7 cellular contexts compared by ENCODE assay signal in the genomic region with DNA sequence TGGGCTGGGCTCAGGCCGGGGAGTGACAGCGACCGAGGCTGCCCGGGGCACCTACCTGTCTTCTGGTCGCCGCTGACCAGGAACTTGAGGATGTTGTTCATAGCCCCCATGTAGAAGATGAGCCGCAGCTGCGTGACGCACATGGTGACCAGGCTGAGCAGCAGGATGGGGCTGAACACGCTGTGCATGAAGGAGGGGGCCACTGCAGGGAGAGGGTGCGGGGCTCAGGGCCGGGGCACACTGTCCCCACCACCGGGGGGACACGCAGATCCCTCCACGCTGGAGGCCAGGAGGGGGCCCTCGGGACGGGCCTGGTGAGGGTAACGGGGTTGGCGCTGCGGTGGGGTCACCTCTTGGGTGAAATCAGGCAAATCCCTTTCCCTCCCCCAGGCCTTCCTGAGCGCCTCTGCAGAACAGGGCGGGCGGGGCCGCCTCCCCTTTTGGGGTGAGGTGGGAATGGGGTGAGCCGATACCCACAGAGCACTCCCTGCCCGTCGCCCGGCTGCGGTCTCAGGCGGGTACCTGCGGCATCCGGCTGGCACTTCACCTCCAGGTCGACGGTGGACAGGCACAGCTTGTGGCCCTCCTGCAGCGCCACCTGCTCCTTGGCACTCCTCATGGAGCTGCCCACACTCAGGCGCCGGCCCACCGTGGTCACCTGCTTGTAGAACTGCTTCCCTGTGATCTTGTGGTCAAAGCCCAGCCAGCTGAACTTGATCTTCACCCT. TPM values are rescaled to one million over a fixed set of nuclear protein-coding genes. Genes with fewer than 3 reads are reported as not detected.
DNase-seq lines count a peak whose midpoint lies in the region; ATAC-seq, FAIRE-seq and TF ChIP-seq lines count a peak whose summit lies in the region.
"Had no signal": no experiment of that assay in that cellular context is flagged by ENCODE, and none has a peak within 500 bp of the region (broad histone marks: within the 10 kb centered on the region; RNA-seq: fewer than 3 reads in every experiment).

No MANE protein-coding gene starts in this region.

- H2BK12ac ChIP-seq in H1 (ENCODE audit: low read depth, low read length), result no peak overlapping the region

- H4K20me1 ChIP-seq in HCT116 (ENCODE audit: insufficient read depth) (no peaks in the 10 kb centered on the region), H1 (replicated peaks in 1 of 2; ENCODE audit: control insufficient read depth in 1 of 2, insufficient read depth in 2 of 2, low read length in 2 of 2) (no peaks in the 10 kb centered on the region), neural progenitor cell (ENCODE audit: low read depth) (no peaks in the 10 kb centered on the region)

- H2BK5ac ChIP-seq in H1 (ENCODE audit: low read depth, low read length), result 0 out of 2 replicates have a peak overlapping the region, but pooled peaks have one; percentile 22

- TF ChIP-seq POLR2A in HCT116 (IDR thresholded peaks at IDR 0.05; ENCODE audit: borderline replicate concordance, extremely low read depth, insufficient read depth, insufficient read length) (no peak), H1 (IDR thresholded peaks at IDR 0.05; ENCODE audit: control extremely low read depth in 1 of 2, low read depth in 2 of 2, low read length in 2 of 2) (no peak), suprapubic skin (IDR thresholded peaks at IDR 0.05) (no peak)

- no peak overlapping the region for H3K18ac ChIP-seq in H1 (ENCODE audit: extremely low read depth, low read length)

- no peak for TF ChIP-seq EP300 in H1 (IDR thresholded peaks at IDR 0.05; ENCODE audit: borderline replicate concordance in 1 of 2, low read depth in 2 of 2, low read length in 2 of 2)
- no peak for TF ChIP-seq EP300 in suprapubic skin (IDR thresholded peaks at IDR 0.05)

- CTCF ChIA-PET in HCT116 (lab: Charles Lee), result interaction anchor here (1.3 to 1.7 kb wide), 2 partner anchors 17 to 57 kb away, joined by 3 to 8 read pairs; no protein-coding TSS in a partner anchor
- CTCF ChIA-PET in H1 (lab: Charles Lee; ENCODE audit: partially characterized antibody), result interaction anchor here (0.9 to 1.9 kb wide), 5 partner anchors 14 to 46 kb away, joined by 3 to 7 read pairs (median 3); no protein-coding TSS in a partner anchor

- no peak overlapping the region for H3K27ac Mint-ChIP-seq in neural progenitor cell
- H3K27ac Mint-ChIP-seq: CD4-positive, alpha-beta memory T cell had no signal

- no peaks in the 10 kb centered on the region for H3K9me3 ChIP-seq in HCT116 (ENCODE audit: control insufficient read depth in 1 of 2, insufficient read depth in 1 of 2, low read depth in 1 of 2, low read length in 2 of 2)
- H3K9me3 ChIP-seq in H1 (ENCODE audit: insufficient read depth in 2 of 2, low read depth in 1 of 2, low read length in 1 of 2), result no peaks in the 10 kb centered on the region
- H3K9me3 ChIP-seq in neural progenitor cell (ENCODE audit: low read depth), result no peaks in the 10 kb centered on the region
- H3K9me3 ChIP-seq in suprapubic skin, result no peaks in the 10 kb centered on the region

- no peak overlapping the region for H2BK15ac ChIP-seq in H1 (ENCODE audit: low read length)

- BruUV-seq in HCT116 (replicated peaks; lab: Mats Ljungman, UMichigan), result no TSS peak

- RAD21 ChIA-PET in HCT116 (lab: Charles Lee; ENCODE audit: low non-redundant PET in 1 of 2, low total read pairs in 2 of 2, uncharacterized antibody in 2 of 2, unreplicated experiment in 2 of 2), result interaction anchor here in 1 of 2 experiments (1.0 kb wide), 1 partner anchor 39 kb away, joined by 3 read pairs; no protein-coding TSS in a partner anchor

- H3K27ac ChIP-seq in HCT116 (ENCODE audit: low read depth, low read length), result peak overlapping the region; percentile 59; the same call in 1 of the 2 replicates
- no peak overlapping the region for H3K27ac ChIP-seq in H1 (ENCODE audit: low read depth, low read length)
- H3K27ac ChIP-seq in skin epidermis, result peak overlapping the region in 11 of 21 experiments; percentile 32 to 75 (median 62)
- no peak overlapping the region for H3K27ac ChIP-seq in neural progenitor cell
- H3K27ac ChIP-seq in suprapubic skin, result no peak overlapping the region

- H3K23ac ChIP-seq in H1 (ENCODE audit: insufficient read length), result no peak overlapping the region

- no peaks in the 10 kb centered on the region for H3F3A ChIP-seq in neural progenitor cell (ENCODE audit: low read depth)

- no peaks in the 10 kb centered on the region for H3K9me3 Mint-ChIP-seq in neural progenitor cell
- H3K9me3 Mint-ChIP-seq: CD4-positive, alpha-beta memory T cell had no signal

- TF ChIP-seq CTCF in HCT116 (IDR thresholded peaks at IDR 0.05 in 2 of 3, conservative IDR thresholded peaks at IDR 0.05 in 1 of 3; ENCODE audit: borderline replicate concordance in 1 of 3, insufficient read depth in 1 of 3, low read depth in 2 of 3, low read length in 2 of 3) (no peak), H1 (IDR thresholded peaks at IDR 0.05; ENCODE audit: control extremely low read depth in 1 of 3, insufficient read depth in 1 of 3, low read depth in 1 of 3, low read length in 3 of 3) (no peak), neural progenitor cell (IDR thresholded peaks at IDR 0.05) (no peak), suprapubic skin (IDR thresholded peaks at IDR 0.05) (no peak)

- peak overlapping the region; percentile 71 for H3K4me2 ChIP-seq in HCT116 (ENCODE audit: low read length)
- H3K4me2 ChIP-seq in H1 (ENCODE audit: insufficient read depth in 1 of 2, low read depth in 2 of 2, low read length in 2 of 2), result no peak overlapping the region
- H3K4me2 ChIP-seq in neural progenitor cell, result no peak overlapping the region

- no peak for FAIRE-seq in H1 (lab: Jason Lieb, UNC)

- peaks cover 22% of the 10 kb centered on the region for H3K4me1 Mint-ChIP-seq in neural progenitor cell
- H3K4me1 Mint-ChIP-seq: CD4-positive, alpha-beta memory T cell had no signal

- H3K14ac ChIP-seq in H1 (ENCODE audit: insufficient read length), result no peak overlapping the region

- H3K36me3 Mint-ChIP-seq in neural progenitor cell, result peaks cover 4% of the 10 kb centered on the region
- H3K36me3 Mint-ChIP-seq: CD4-positive, alpha-beta memory T cell had no signal

- H3K9me2 ChIP-seq in HCT116 (ENCODE audit: insufficient read depth), result no peaks in the 10 kb centered on the region

- ATAC-seq in HCT116, result no peak

- H3K79me1 ChIP-seq in H1 (ENCODE audit: low read depth, low read length), result no peaks in the 10 kb centered on the region

- no peak overlapping the region for H3K4me3 Mint-ChIP-seq in neural progenitor cell
- H3K4me3 Mint-ChIP-seq: CD4-positive, alpha-beta memory T cell had no signal

- H3K4me1 ChIP-seq in HCT116 (ENCODE audit: control insufficient read depth in 1 of 2, insufficient read depth in 2 of 2, low read length in 2 of 2) (peaks cover 37 to 45% of the 10 kb centered on the region in 2 experiments), H1 (replicated peaks in 1 of 4; ENCODE audit: control insufficient read depth in 3 of 4, insufficient read depth in 4 of 4, low read length in 3 of 4) (peaks cover 0 to 9% (median 6%) of the 10 kb centered on the region in 4 experiments; a peak in 6 of 7 replicates), neural progenitor cell (peaks cover 1% of the 10 kb centered on the region), suprapubic skin (peaks cover 20% of the 10 kb centered on the region)

- no peak overlapping the region for H4K91ac ChIP-seq in H1 (replicated peaks; ENCODE audit: insufficient read length, low read length)

- no peak overlapping the region for H2AK5ac ChIP-seq in H1 (ENCODE audit: low read depth, low read length)

- no peak overlapping the region for H2BK120ac ChIP-seq in H1 (replicated peaks; ENCODE audit: low read depth, low read length)

- H3K4me3 ChIP-seq in HCT116 (replicated peaks in 1 of 2; ENCODE audit: low read depth in 1 of 2, low read length in 2 of 2) (no peak overlapping the region), H1 (ENCODE audit: extremely low read depth in 1 of 4, insufficient read depth in 2 of 4, low read depth in 3 of 4, low read length in 4 of 4) (no peak overlapping the region), skin epidermis (no peak overlapping the region), neural progenitor cell (no peak overlapping the region), suprapubic skin (no peak overlapping the region)

- H3K56ac ChIP-seq in H1 (replicated peaks; ENCODE audit: insufficient read length, low read depth, low read length), result no peak overlapping the region

- TF ChIP-seq RAD21 in HCT116 (IDR thresholded peaks at IDR 0.05; ENCODE audit: low read depth), result no peak
- no peak for TF ChIP-seq RAD21 in H1 (IDR thresholded peaks at IDR 0.05 in 1 of 2, conservative IDR thresholded peaks at IDR 0.05 in 1 of 2; ENCODE audit: low read depth in 2 of 2, low read length in 2 of 2)

- H2AFZ ChIP-seq in HCT116 (ENCODE audit: low read depth, low read length, poor library complexity, severe bottlenecking), result no peak overlapping the region
- H2AFZ ChIP-seq in H1 (ENCODE audit: low read length), result no peak overlapping the region
- no peak overlapping the region for H2AFZ ChIP-seq in neural progenitor cell (replicated peaks)

- H3K9ac ChIP-seq in HCT116 (ENCODE audit: low read length) (no peak overlapping the region), H1 (replicated peaks in 1 of 4; ENCODE audit: extremely low read depth in 1 of 4, low read depth in 3 of 4, low read length in 3 of 4) (no peak overlapping the region), neural progenitor cell (no peak overlapping the region)

- no peaks in the 10 kb centered on the region for H3K23me2 ChIP-seq in H1 (ENCODE audit: low read depth, low read length)

- H3K79me2 ChIP-seq in HCT116 (ENCODE audit: insufficient read depth, low read length), result no peaks in the 10 kb centered on the region
- H3K79me2 ChIP-seq in H1 (ENCODE audit: control insufficient read depth in 1 of 2, insufficient read depth in 2 of 2, low read length in 2 of 2), result no peaks in the 10 kb centered on the region
- no peaks in the 10 kb centered on the region for H3K79me2 ChIP-seq in neural progenitor cell (ENCODE audit: low read depth)

- H3K27me3 ChIP-seq in HCT116 (ENCODE audit: insufficient read depth, low read length) (no peaks in the 10 kb centered on the region), H1 (replicated peaks in 1 of 4; ENCODE audit: control insufficient read depth in 3 of 4, extremely low read depth in 1 of 4, insufficient read depth in 3 of 4, low read length in 3 of 4) (no peaks in the 10 kb centered on the region), neural progenitor cell (no peaks in the 10 kb centered on the region), suprapubic skin (no peaks in the 10 kb centered on the region)

- no peak for DNase-seq in HCT116 (ENCODE audit: low read depth, low spot score)
- no peak for DNase-seq in H1 (ENCODE audit: low read depth in 1 of 2, low spot score in 2 of 2)
- DNase-seq in NCI-H510A (lab: John Stamatoyannopoulos, UW), result no peak
- no peak for DNase-seq in neural progenitor cell (ENCODE audit: low spot score)
- no peak for DNase-seq in suprapubic skin (ENCODE audit: low spot score in 2 of 2)
- DNase-seq: CD4-positive, alpha-beta memory T cell had no signal

- intact Hi-C loops in HCT116 (cut with micrococcal nuclease), result no loop called here

- H3K27me3 Mint-ChIP-seq in neural progenitor cell (ENCODE audit: insufficient read depth, low read depth), result no peaks in the 10 kb centered on the region
- H3K27me3 Mint-ChIP-seq: CD4-positive, alpha-beta memory T cell had no signal

- no peaks in the 10 kb centered on the region for H3K36me3 ChIP-seq in HCT116 (ENCODE audit: control insufficient read depth in 1 of 2, insufficient read depth in 2 of 2, low read length in 2 of 2)
- no peaks in the 10 kb centered on the region for H3K36me3 ChIP-seq in H1 (ENCODE audit: control insufficient read depth in 2 of 4, insufficient read depth in 4 of 4, low read length in 3 of 4)
- no peaks in the 10 kb centered on the region for H3K36me3 ChIP-seq in neural progenitor cell
- no peaks in the 10 kb centered on the region for H3K36me3 ChIP-seq in suprapubic skin

- H2BK20ac ChIP-seq in H1 (ENCODE audit: low read length), result no peak overlapping the region

- no peak overlapping the region for H4K8ac ChIP-seq in H1 (ENCODE audit: extremely low read depth, insufficient read depth, low read length)

- no peak overlapping the region for H3K4ac ChIP-seq in H1 (replicated peaks; ENCODE audit: insufficient read length, low read depth, low read length)

- POLR2A ChIA-PET in HCT116 (lab: Charles Lee), result no interaction called here
- POLR2A ChIA-PET in H1 (lab: Charles Lee; ENCODE audit: partially characterized antibody), result interaction anchor here (0.6 to 1.6 kb wide), 3 partner anchors 20 to 94 kb away, joined by 3 to 8 read pairs (median 5); no protein-coding TSS in a partner anchor

- H4K5ac ChIP-seq in H1 (ENCODE audit: insufficient read length, low read depth, low read length), result no peak overlapping the region

- 97% methylated on average over 13 of the region's 38 CpGs; no CpG with 5 or more reads in 1 of the 2 experiments for WGBS in H1 (ENCODE audit: extremely low coverage in 1 of 2, insufficient coverage in 1 of 2, insufficient read length in 1 of 2, insufficient replicate concordance in 2 of 2, low coverage in 1 of 2, low lambda C conversion rate in 2 of 2, missing lambda C conversion rate in 1 of 2), 2 experiments
- WGBS in suprapubic skin, result 82% methylated on average over 13 of the region's 38 CpGs

RNA-seq across cellular contexts. Expression of a gene that starts 28.3 kb away (rescaled TPM):
- total RNA-seq in HCT116 (2021; ENCODE audit: unreplicated experiment) (71.2 TPM), neural progenitor cell (ENCODE audit: low replicate concordance) (25.3 and 29.6 TPM in 2 replicates), suprapubic skin (10 to 100 TPM; 49.6 to 71.9 (median 61.5) TPM)
- polyA plus RNA-seq in HCT116 (2012), result 36.0 and 42.7 TPM in 2 replicates
- total RNA-seq in H1 (2021; fragmentation: NEBNext Ultra II Directional; extraction: Animal tissue kit (Norgen Biotek cat#: 25700)), result 63.5 and 66.5 TPM in 2 replicates
- 34.5 and 35.8 TPM in 2 replicates for polyA plus RNA-seq in H1 (2011; rRNA removed)
- polyA plus RNA-seq in H1 (2011; cell fraction: cytosol; rRNA removed), result 38.5 TPM
- polyA plus RNA-seq in H1 (2011; cell fraction: nucleus; rRNA removed), result 34.9 TPM
- polyA plus RNA-seq in H1 (2012, experiment 1 of 2), result 44.8 to 55.4 TPM (median 51.5 TPM) in 4 replicates
- 18.6 TPM for polyA plus RNA-seq in H1 (2012, experiment 2 of 2)
- polyA plus RNA-seq in H1 (2013, experiment 1 of 2), result 47.9 TPM
- 49.6 TPM for polyA plus RNA-seq in H1 (2013, experiment 2 of 2)
- polyA minus RNA-seq in H1 (2011; rRNA and poly(A)+ RNA removed), result 26.8 and 31.2 TPM in 2 replicates
- 18.7 TPM for polyA minus RNA-seq in H1 (2011; cell fraction: cytosol; rRNA and poly(A)+ RNA removed)
- 14.2 TPM for polyA minus RNA-seq in H1 (2011; cell fraction: nucleus; rRNA and poly(A)+ RNA removed)

RNA-seq across cellular contexts. Expression of a gene that starts 37.7 kb away (rescaled TPM):
- total RNA-seq in HCT116 (2021; ENCODE audit: unreplicated experiment), result 12.6 TPM
- 10.0 and 12.0 TPM in 2 replicates for polyA plus RNA-seq in HCT116 (2012)
- 6.6 and 7.8 TPM in 2 replicates for total RNA-seq in H1 (2021; fragmentation: NEBNext Ultra II Directional; extraction: Animal tissue kit (Norgen Biotek cat#: 25700))
- polyA plus RNA-seq in H1 (2011; rRNA removed), result 10.5 and 12.6 TPM in 2 replicates
- polyA plus RNA-seq in H1 (2011; cell fraction: cytosol; rRNA removed), result 7.7 TPM
- polyA plus RNA-seq in H1 (2011; cell fraction: nucleus; rRNA removed), result 9.0 TPM
- polyA plus RNA-seq in H1 (2012, experiment 1 of 2), result 8.7 to 10.6 TPM (median 9.4 TPM) in 4 replicates
- 9.0 TPM for polyA plus RNA-seq in H1 (2012, experiment 2 of 2)
- polyA plus RNA-seq in H1 (2013, experiment 1 of 2), result 9.4 TPM
- 9.7 TPM for polyA plus RNA-seq in H1 (2013, experiment 2 of 2)
- 7.8 and 10.8 TPM in 2 replicates for polyA minus RNA-seq in H1 (2011; rRNA and poly(A)+ RNA removed)
- polyA minus RNA-seq in H1 (2011; cell fraction: cytosol; rRNA and poly(A)+ RNA removed), result 10.0 TPM
- polyA minus RNA-seq in H1 (2011; cell fraction: nucleus; rRNA and poly(A)+ RNA removed), result 8.6 TPM
- 6.8 and 18.4 TPM in 2 replicates for total RNA-seq in neural progenitor cell (ENCODE audit: low replicate concordance)
- total RNA-seq in suprapubic skin, result 10 to 100 TPM in 2 of 4 donors, 1 to 10 TPM in 2; 4.8 to 11.8 (median 10.6) TPM

RNA-seq across cellular contexts. Expression of a gene that starts 54.6 kb away (rescaled TPM):
- total RNA-seq in HCT116 (2021; ENCODE audit: unreplicated experiment) (2.2 TPM), neural progenitor cell (ENCODE audit: low replicate concordance) (1.1 TPM in 1 of 2 replicates, not detected in the other), suprapubic skin (10 to 100 TPM in 1 of 4 donors, 1 to 10 TPM in 3; 1.8 to 12.4 (median 4.6) TPM)
- polyA plus RNA-seq in HCT116 (2012), result 0.96 and 1.2 TPM in 2 replicates
- total RNA-seq in H1 (2021; fragmentation: NEBNext Ultra II Directional; extraction: Animal tissue kit (Norgen Biotek cat#: 25700)), result 1.6 TPM in 2 replicates
- polyA plus RNA-seq in H1 (2011; rRNA removed), result 1.1 and 1.5 TPM in 2 replicates
- polyA plus RNA-seq in H1 (2011; cell fraction: cytosol; rRNA removed), result 0.98 TPM
- 3.0 TPM for polyA plus RNA-seq in H1 (2011; cell fraction: nucleus; rRNA removed)
- polyA plus RNA-seq in H1 (2012, experiment 1 of 2), result 0.55 to 1.3 TPM (median 0.90 TPM) in 4 replicates
- polyA plus RNA-seq in H1 (2012, experiment 2 of 2), result 0.55 TPM
- polyA plus RNA-seq in H1 (2013, experiment 1 of 2), result 3.5 TPM
- 3.3 TPM for polyA plus RNA-seq in H1 (2013, experiment 2 of 2)
- 0.49 and 0.50 TPM in 2 replicates for polyA minus RNA-seq in H1 (2011; rRNA and poly(A)+ RNA removed)
- polyA minus RNA-seq in H1 (2011; cell fraction: cytosol; rRNA and poly(A)+ RNA removed), result not detected
- polyA minus RNA-seq in H1 (2011; cell fraction: nucleus; rRNA and poly(A)+ RNA removed), result 1.5 TPM

RNA-seq across cellular contexts. Expression of a gene that starts 58.8 kb away (rescaled TPM):
- 11.6 TPM for total RNA-seq in HCT116 (2021; ENCODE audit: unreplicated experiment)
- 10.8 and 13.4 TPM in 2 replicates for polyA plus RNA-seq in HCT116 (2012)
- total RNA-seq in H1 (2021; fragmentation: NEBNext Ultra II Directional; extraction: Animal tissue kit (Norgen Biotek cat#: 25700)), result 6.0 and 7.2 TPM in 2 replicates
- 6.8 and 10.3 TPM in 2 replicates for polyA plus RNA-seq in H1 (2011; rRNA removed)
- polyA plus RNA-seq in H1 (2011; cell fraction: cytosol; rRNA removed), result 8.8 TPM
- 8.7 TPM for polyA plus RNA-seq in H1 (2011; cell fraction: nucleus; rRNA removed)
- polyA plus RNA-seq in H1 (2012, experiment 1 of 2), result 5.5 to 9.1 TPM (median 7.5 TPM) in 4 replicates
- polyA plus RNA-seq in H1 (2012, experiment 2 of 2), result 5.8 TPM
- 13.2 TPM for polyA plus RNA-seq in H1 (2013, experiment 1 of 2)
- 13.9 TPM for polyA plus RNA-seq in H1 (2013, experiment 2 of 2)
- polyA minus RNA-seq in H1 (2011; rRNA and poly(A)+ RNA removed), result 2.0 and 3.0 TPM in 2 replicates
- polyA minus RNA-seq in H1 (2011; cell fraction: cytosol; rRNA and poly(A)+ RNA removed), result 3.5 TPM
- polyA minus RNA-seq in H1 (2011; cell fraction: nucleus; rRNA and poly(A)+ RNA removed), result 3.0 TPM
- 0.13 and 2.8 TPM in 2 replicates for total RNA-seq in neural progenitor cell (ENCODE audit: low replicate concordance)
- 10 to 100 TPM; 11.9 to 26.0 (median 20.1) TPM for total RNA-seq in suprapubic skin

Comparison
In these comparisons a context has a peak if more than half of its experiments do, and no peak if none do; other contexts are left out.
1. H3K27ac ChIP-seq: peak in HCT116 (single experiment) and skin epidermis (11 of 21); none in H1 (single experiment), neural progenitor cell (single experiment) and suprapubic skin (single experiment).